In genomic region chr2:99404039-99404799, GRCh38 we compare ENCODE assay signal across 13 cellular contexts.
DNase-seq lines count a peak whose midpoint lies in the region; ATAC-seq, FAIRE-seq and TF ChIP-seq lines count a peak whose summit lies in the region.
"Had no signal": no experiment of that assay in that cellular context is flagged by ENCODE, and none has a peak within 500 bp of the region (broad histone marks: within the 10 kb centered on the region; RNA-seq: fewer than 3 reads in every experiment).

No MANE protein-coding gene starts in this region.

- no peaks in the 10 kb centered on the region for H3K9me3 Mint-ChIP-seq in astrocyte (ENCODE audit: unreplicated experiment)

- TF ChIP-seq POLR2A in HepG2 (IDR thresholded peaks at IDR 0.05; ENCODE audit: insufficient read depth in 1 of 2, low read depth in 2 of 2, low read length in 2 of 2) (no peak), right lobe of liver (IDR thresholded peaks at IDR 0.05) (no peak)

- in situ Hi-C loops in HepG2 (cut with HindIII; ENCODE audit: extremely low pct_ligation_motif_present, low pct_unique_long_range_greater_than_20kb) = no loop called here
- in situ Hi-C loops in GM13977 (cut with MboI; ENCODE audit: low pct_unique_long_range_greater_than_20kb, low sequenced_read_pairs, unreplicated experiment) = no loop called here

- H3K27me3 ChIP-seq in HepG2 (ENCODE audit: control insufficient read depth in 1 of 2, insufficient read depth in 2 of 2, low read length in 2 of 2) (no peaks in the 10 kb centered on the region), right lobe of liver (no peaks in the 10 kb centered on the region), astrocyte (ENCODE audit: insufficient read depth, low read length) (no peaks in the 10 kb centered on the region)

- ATAC-seq in HepG2 (peak; percentile 34), right lobe of liver (no peak), GM21619 (IDR thresholded peaks at IDR 0.05; ENCODE audit: unreplicated experiment) (no peak)
- ATAC-seq: sciatic nerve had no signal

- H3K79me2 ChIP-seq in HepG2 (ENCODE audit: insufficient read depth, low read length) = no peaks in the 10 kb centered on the region
- H3K79me2 ChIP-seq in astrocyte (ENCODE audit: insufficient read depth, low read length) = no peaks in the 10 kb centered on the region

- H3K9ac ChIP-seq in HepG2 (ENCODE audit: insufficient read depth, low read depth, low read length) (peak overlapping the region; percentile 17), astrocyte (ENCODE audit: low read length) (no peak overlapping the region)

- CTCF ChIA-PET in HepG2 (lab: Yijun Ruan, JAX; ENCODE audit: low intra/inter-chr PET ratio, low total read pairs) = no interaction called here

- FAIRE-seq in HepG2 (lab: Jason Lieb, UNC) (no peak), astrocyte (lab: Jason Lieb, UNC) (no peak)
- FAIRE-seq: GM19239 had no signal

- TF ChIP-seq CTCF in HepG2 (CRISPR knock-in tag; IDR thresholded peaks at IDR 0.05) (no peak), right lobe of liver (IDR thresholded peaks at IDR 0.05) (no peak), astrocyte (IDR thresholded peaks at IDR 0.05; ENCODE audit: insufficient read depth, low read depth, low read length) (no peak), GM13977 (IDR thresholded peaks at IDR 0.05; ENCODE audit: extremely low read depth, insufficient read depth, missing control alignments) (no peak)

- no TSS peak for BruUV-seq in HepG2 (replicated peaks; lab: Mats Ljungman, UMichigan)

- H2AFZ ChIP-seq in HepG2 (ENCODE audit: low read length) (no peak overlapping the region), astrocyte (ENCODE audit: low read depth, low read length) (no peak overlapping the region)

- no peaks in the 10 kb centered on the region for H3K27me3 Mint-ChIP-seq in astrocyte (ENCODE audit: low read depth, unreplicated experiment)

- H3K4me3 ChIP-seq in HepG2 (replicated peaks in 1 of 3; ENCODE audit: insufficient read depth in 1 of 3, low read depth in 2 of 3, low read length in 3 of 3) (no peak overlapping the region), right lobe of liver (no peak overlapping the region), astrocyte (ENCODE audit: insufficient read depth, low read depth, low read length) (no peak overlapping the region)
- H3K4me3 ChIP-seq: lung had no signal

- DNase-seq in HepG2 (ENCODE audit: low spot score) (no peak), right lobe of liver (no peak), astrocyte (ENCODE audit: low read depth) (no peak), iPS-NIHi11 (ENCODE audit: low spot score) (peak; percentile 48), ureter (ENCODE audit: low spot score) (peak; percentile 53), GM13977 (ENCODE audit: low spot score) (no peak)
- no peak for DNase-seq in stimulated activated CD4-positive, alpha-beta T cell treated with anti-CD3 and anti-CD28 coated beads, Interleukin-2, amount 100 ng/mL, for 24 hours
- DNase-seq: activated CD8-positive, alpha-beta memory T cell treated with anti-CD3 and anti-CD28 coated beads, Interleukin-2, amount 50 U/mL, for 48 hours; NCI-H1092 treated with DMSO at 0.1 percent for 48 hours had no signal

- H3K4me2 ChIP-seq in HepG2 (ENCODE audit: low read depth, low read length) = peak overlapping the region; percentile 40
- H3K4me2 ChIP-seq in astrocyte (ENCODE audit: low read length) = no peak overlapping the region

- peaks cover 15% of the 10 kb centered on the region for H3K4me1 Mint-ChIP-seq in astrocyte (ENCODE audit: low read depth, unreplicated experiment)

- H3K4me1 ChIP-seq in HepG2 (ENCODE audit: insufficient read depth, low read length) (peaks cover 30% of the 10 kb centered on the region), right lobe of liver (peaks cover 0 to 8% (median 0%) of the 10 kb centered on the region in 4 donors), astrocyte (ENCODE audit: insufficient read depth, low read length) (no peaks in the 10 kb centered on the region)

- no peak overlapping the region for H3K4me3 Mint-ChIP-seq in astrocyte (ENCODE audit: unreplicated experiment)

- no peaks in the 10 kb centered on the region for H3K9me3 ChIP-seq in HepG2 (ENCODE audit: low read length)
- no peaks in the 10 kb centered on the region for H3K9me3 ChIP-seq in right lobe of liver
- no peaks in the 10 kb centered on the region for H3K9me3 ChIP-seq in astrocyte (ENCODE audit: insufficient read depth, low read depth, low read length)

- POLR2A ChIA-PET in HepG2 (lab: Yijun Ruan, JAX) = interaction anchor here (1.0 to 4.0 kb wide), 3 partner anchors 11 to 224 kb away, joined by 3 to 24 read pairs (median 5); partner anchors contain the start of genes EIF5B, MITD1, MRPL30 and TXNDC9

- peaks cover 11% of the 10 kb centered on the region for H3K36me3 Mint-ChIP-seq in astrocyte (ENCODE audit: low read depth, unreplicated experiment)

- peak overlapping the region; percentile 70 for H3K27ac ChIP-seq in HepG2 (ENCODE audit: extremely low read length, insufficient read depth, low read length)
- H3K27ac ChIP-seq in right lobe of liver = no peak overlapping the region
- H3K27ac ChIP-seq in astrocyte (ENCODE audit: low read depth, low read length) = no peak overlapping the region

- no peak for TF ChIP-seq RAD21 in HepG2 (CRISPR knock-in tag; IDR thresholded peaks at IDR 0.05)

- peak overlapping the region; percentile 8 for H3K27ac Mint-ChIP-seq in astrocyte (ENCODE audit: unreplicated experiment)

- intact Hi-C loops in HepG2 (cut with micrococcal nuclease; ENCODE audit: unreplicated experiment) (no loop called here), right lobe of liver (cut with DNase I) (no loop called here)

- H3K36me3 ChIP-seq in HepG2 (replicated peaks in 1 of 2; ENCODE audit: control insufficient read depth in 1 of 2, insufficient read depth in 2 of 2, low read length in 2 of 2) (peaks cover 17 to 65% of the 10 kb centered on the region in 2 experiments), right lobe of liver (peaks cover 0 to 69% (median 22%) of the 10 kb centered on the region in 4 donors), astrocyte (ENCODE audit: insufficient read depth, low read length) (peaks cover 62% of the 10 kb centered on the region)

- TF ChIP-seq EP300 in HepG2 (IDR thresholded peaks at IDR 0.05; ENCODE audit: low read depth in 2 of 2, low read length in 2 of 2) (no peak), HepG2 (CRISPR knock-in tag; IDR thresholded peaks at IDR 0.05; ENCODE audit: borderline replicate concordance) (no peak)

- H4K20me1 ChIP-seq in HepG2 (ENCODE audit: insufficient read depth, low read length) (no peaks in the 10 kb centered on the region), astrocyte (ENCODE audit: insufficient read depth, low read length) (no peaks in the 10 kb centered on the region)

- WGBS in HepG2 (ENCODE audit: low lambda C conversion rate) = 96% methylated on average over 8 of the region's 8 CpGs
- WGBS in right lobe of liver (ENCODE audit: insufficient coverage, low coverage, low lambda C conversion rate, missing lambda C conversion rate) = 90% methylated on average over 5 of the region's 8 CpGs

TF ChIP-seq in HepG2, 621 proteins besides CTCF, POLR2A, EP300 and RAD21 (continues in another document):
- TF ChIP-seq PAWR (CRISPR knock-in tag; IDR thresholded peaks at IDR 0.05; ENCODE audit: borderline replicate concordance) (no peak), ZSCAN31 (CRISPR knock-in tag; IDR thresholded peaks at IDR 0.05; ENCODE audit: low read depth) (0 out of 2 replicates have a peak, but pooled peaks have one; percentile 31), ZSCAN5A (CRISPR knock-in tag; IDR thresholded peaks at IDR 0.05; ENCODE audit: borderline replicate concordance) (no peak), SIX4 (CRISPR knock-in tag; IDR thresholded peaks at IDR 0.05) (no peak), RBM22 (optimal IDR thresholded peaks at IDR 0.05; ENCODE audit: low read length) (peak; percentile 61), ZNF644 (CRISPR knock-in tag; IDR thresholded peaks at IDR 0.05; ENCODE audit: low read depth) (no peak), ZNF841 (CRISPR knock-in tag; IDR thresholded peaks at IDR 0.05; ENCODE audit: borderline replicate concordance) (no peak), NFE2L2 (IDR thresholded peaks at IDR 0.05; ENCODE audit: low read length) (no peak), ARID4A (CRISPR knock-in tag; IDR thresholded peaks at IDR 0.05; ENCODE audit: borderline replicate concordance) (no peak)

Comparison
In these comparisons a context has a peak if more than half of its experiments do, and no peak if none do; other contexts are left out.
1. DNase-seq: peak in iPS-NIHi11 (single experiment) and ureter (single experiment); none in HepG2 (single experiment), right lobe of liver (0 of 3), astrocyte (single experiment), GM13977 (single experiment) and stimulated activated CD4-positive, alpha-beta T cell treated with anti-CD3 and anti-CD28 coated beads, Interleukin-2, amount 100 ng/mL, for 24 hours (0 of 2).